ENCODE assay signal across 16 cellular contexts in the genomic region with DNA sequence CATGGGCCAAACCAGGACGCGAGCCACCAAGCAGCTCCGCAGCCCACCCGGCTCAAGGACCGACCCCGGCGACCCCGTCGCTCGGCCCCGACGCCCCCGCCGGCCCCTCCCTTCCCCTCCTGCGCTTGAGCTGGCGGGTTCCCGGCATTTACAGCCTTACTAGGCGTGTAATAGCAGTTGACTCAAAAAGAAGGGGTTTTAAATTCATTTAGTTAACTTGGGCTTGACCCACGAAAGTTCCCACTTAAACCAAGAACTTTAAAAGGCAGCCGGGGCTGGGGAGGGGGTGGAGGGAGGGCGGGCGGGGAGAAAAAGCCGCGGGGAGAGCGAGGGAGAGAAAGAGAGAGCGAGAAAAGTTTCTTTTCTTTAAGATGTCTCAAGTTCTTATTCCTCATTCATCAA. TPM values are rescaled to one million over a fixed set of nuclear protein-coding genes. Genes with fewer than 3 reads are reported as not detected.
DNase-seq lines count a peak whose midpoint lies in the region; TF ChIP-seq lines count a peak whose summit lies in the region.
"Had no signal": no experiment of that assay in that cellular context is flagged by ENCODE, and none has a peak within 500 bp of the region (broad histone marks: within the 10 kb centered on the region; RNA-seq: fewer than 3 reads in every experiment).

No MANE protein-coding gene starts in this region.

- H3K9me3 ChIP-seq in HUES64 (ENCODE audit: insufficient read depth, low read depth, low read length) = no peaks in the 10 kb centered on the region
- H3K9me3 ChIP-seq in neuron (ENCODE audit: low read length) = peaks cover 3% of the 10 kb centered on the region

- H3K27me3 ChIP-seq in HUES64 (ENCODE audit: insufficient read depth, low read length) (peaks cover 93% of the 10 kb centered on the region), neuron (ENCODE audit: insufficient read depth, low read length) (peaks cover 75% of the 10 kb centered on the region)

- H3K4me1 Mint-ChIP-seq in endothelial cell (ENCODE audit: unreplicated experiment) (peaks cover 2% of the 10 kb centered on the region), immature natural killer cell (peaks cover 5% of the 10 kb centered on the region in 2 donors)

- H3K36me3 ChIP-seq in HUES64 (ENCODE audit: insufficient read depth, low read length) (no peaks in the 10 kb centered on the region), neuron (ENCODE audit: insufficient read depth, low read length) (no peaks in the 10 kb centered on the region)

- no peak for TF ChIP-seq CTCF in endothelial cell (IDR thresholded peaks at IDR 0.05; ENCODE audit: unreplicated experiment)

- H3K9me3 Mint-ChIP-seq in endothelial cell (ENCODE audit: unreplicated experiment) (no peaks in the 10 kb centered on the region), immature natural killer cell (no peaks in the 10 kb centered on the region)
- H3K9me3 Mint-ChIP-seq: CD4-positive, alpha-beta T cell had no signal

- H3K36me3 Mint-ChIP-seq in endothelial cell (ENCODE audit: low read depth, unreplicated experiment) = peaks cover 4% of the 10 kb centered on the region
- H3K36me3 Mint-ChIP-seq in immature natural killer cell = no peaks in the 10 kb centered on the region

- H3K4me3 ChIP-seq in HUES64 (ENCODE audit: low read length) = peak overlapping the region; percentile 40
- H3K4me3 ChIP-seq in neuron (ENCODE audit: low read length) = peak overlapping the region; percentile 56

- peaks cover 19% of the 10 kb centered on the region; the same call in 1 of the 2 replicates for H3K4me1 ChIP-seq in HUES64 (ENCODE audit: insufficient read depth, low read length)
- peaks cover 42% of the 10 kb centered on the region for H3K4me1 ChIP-seq in neuron (ENCODE audit: insufficient read depth, low read length)

- DNase-seq in NCI-H748 (lab: John Stamatoyannopoulos, UW; ENCODE audit: unreplicated experiment) (peak; percentile 19), NCI-H748 treated with DMSO at 0.1 percent for 48 hours (lab: John Stamatoyannopoulos, UW) (no peak), endothelial cell (ENCODE audit: low spot score) (no peak), NCI-H1694 (lab: John Stamatoyannopoulos, UW) (no peak), immature natural killer cell (no peak)
- no peak for DNase-seq in NK-92 treated with Interleukin-12 subunit alpha and Interleukin-12 subunit beta, amount 100 ng/mL, for 24 hours (lab: John Stamatoyannopoulos, UW)
- DNase-seq: activated CD4-positive, alpha-beta T cell treated with anti-CD3 and anti-CD28 coated beads, Interleukin-2, amount 50 U/mL, for 4 hours; activated effector memory CD4-positive, alpha-beta T cell treated with Interleukin-2 at 50 U/mL for 16 hours; CD4-positive, alpha-beta T cell; left colon; NCI-H1048; T-helper 9 cell had no signal

- whole genome bisulfite sequencing in HUES64 = under 1% methylated on average over 19 of the region's 26 CpGs

- H3K27ac Mint-ChIP-seq in endothelial cell (ENCODE audit: unreplicated experiment) (no peak overlapping the region), immature natural killer cell (no peak overlapping the region)
- H3K27ac Mint-ChIP-seq: CD4-positive, alpha-beta T cell had no signal

- H3K27me3 Mint-ChIP-seq in endothelial cell (ENCODE audit: unreplicated experiment) (peaks cover 28% of the 10 kb centered on the region), immature natural killer cell (ENCODE audit: low read depth in 3 of 3) (peaks cover 14 to 28% (median 24%) of the 10 kb centered on the region in 3 donors)

- no peak overlapping the region for H2AFZ ChIP-seq in neuron (ENCODE audit: low read depth, low read length)

- H3K4me3 Mint-ChIP-seq in endothelial cell (ENCODE audit: unreplicated experiment) = peak overlapping the region; percentile 59
- peak overlapping the region in 2 of 5 donors; percentile 14 to 52 for H3K4me3 Mint-ChIP-seq in immature natural killer cell

- H3K9ac ChIP-seq in HUES64 (ENCODE audit: low read depth, low read length) = no peak overlapping the region

- no peak overlapping the region for H3K27ac ChIP-seq in HUES64 (ENCODE audit: low read depth, low read length)

RNA-seq across cellular contexts. Expression of a gene that starts 0.6 kb away (rescaled TPM):
- polyA plus RNA-seq in HUES64 (2013, experiment 1 of 2) = 0.15 TPM
- polyA plus RNA-seq in HUES64 (2013, experiment 2 of 2) = 0.25 TPM
- total RNA-seq in endothelial cell (ENCODE audit: unreplicated experiment) = not detected
- polyA plus RNA-seq in immature natural killer cell = 1 to 10 TPM in 1 of 3 donors, not detected in 2; 1.0 TPM
- total RNA-seq: A172, cardiac septum, left colon had no signal

RNA-seq across cellular contexts. Expression of a gene that starts 28.6 kb away (rescaled TPM):
- polyA plus RNA-seq in HUES64 (2013, experiment 1 of 2) = 50.3 TPM
- polyA plus RNA-seq in HUES64 (2013, experiment 2 of 2) = 46.0 TPM
- 26.0 TPM for total RNA-seq in endothelial cell (ENCODE audit: unreplicated experiment)
- 10 to 100 TPM; 12.9 to 27.4 (median 20.0) TPM for polyA plus RNA-seq in immature natural killer cell
